30 cellular contexts compared by ENCODE assay signal in genomic region chr11:134844838-134845237, GRCh38.
"Had no signal": no experiment of that assay in that cellular context is flagged by ENCODE, and none has a peak within 500 bp of the region (broad histone marks: within the 10 kb centered on the region; RNA-seq: fewer than 3 reads in every experiment).

No MANE protein-coding gene starts in this region.

- H2AFZ ChIP-seq: parathyroid adenoma had no signal

- H3K4me1 ChIP-seq: parathyroid adenoma, psoas muscle, right lobe of liver, sigmoid colon, suprapubic skin, testis, tibial artery, transverse colon, upper lobe of left lung, vagina had no signal

- H3K27ac ChIP-seq: neutrophil, ovary, parathyroid adenoma, psoas muscle, right lobe of liver, sigmoid colon, suprapubic skin, testis, tibial artery, transverse colon, upper lobe of left lung, vagina had no signal

- H3K36me3 Mint-ChIP-seq: naive thymus-derived CD8-positive, alpha-beta T cell; natural killer cell treated with Interleukin-12 subunit alpha and Interleukin-12 subunit beta and Interleukin-15 and Interleukin-18, amount 100 ng/mL, for 72 hours; stimulated activated memory B cell treated with anti-CD40 and anti-IgM and Interleukin-4, amounts not matched to agents 10 μg/mL and 1 μg/mL and 100 μg/mL, for 72 hours had no signal

- H3K9me3 Mint-ChIP-seq: naive thymus-derived CD8-positive, alpha-beta T cell; natural killer cell treated with Interleukin-12 subunit alpha and Interleukin-12 subunit beta and Interleukin-15 and Interleukin-18, amount 100 ng/mL, for 72 hours; neural crest cell; stimulated activated memory B cell treated with anti-CD40 and anti-IgM and Interleukin-4, amounts not matched to agents 10 μg/mL and 1 μg/mL and 100 μg/mL, for 72 hours; stimulated activated naive CD8-positive, alpha-beta T cell treated with anti-CD3 and anti-CD28 coated beads, Interleukin-15, amount 100 ng/mL, for 72 hours had no signal

- DNase-seq: naive thymus-derived CD8-positive, alpha-beta T cell; nephron progenitor cell; nucleus accumbens; ovary; posterior cingulate gyrus; psoas muscle; right cardiac atrium; right lobe of liver; sigmoid colon; small intestine; stimulated activated CD4-positive, alpha-beta T cell treated with anti-CD3 and anti-CD28 coated beads, Interleukin-12 subunit alpha, Interleukin-12 subunit beta, amount 100 ng/mL, for 4 hours; stimulated activated CD4-positive, alpha-beta T cell treated with anti-CD3 and anti-CD28 coated beads, Interleukin-1b, Interleukin-23, amount 100 ng/mL, for 48 hours; stimulated activated CD4-positive, alpha-beta T cell treated with anti-CD3 and anti-CD28 coated beads, Interleukin-4, amount 100 ng/mL, for 1 hour; stimulated activated CD4-positive, alpha-beta T cell treated with anti-CD3 and anti-CD28 coated beads, Interleukin-4, amount 100 ng/mL, for 4 hours; stimulated activated CD8-positive, alpha-beta memory T cell treated with anti-CD3 and anti-CD28 coated beads, Interleukin-4, amount 100 ng/mL, for 48 hours; stimulated activated naive CD4-positive, alpha-beta T cell; stimulated activated naive CD8-positive, alpha-beta T cell treated with anti-CD3 and anti-CD28 coated beads, Interleukin-15, amount 100 ng/mL, for 72 hours; stimulated activated naive CD8-positive, alpha-beta T cell treated with anti-CD3 and anti-CD28 coated beads, Interleukin-15, Interleukin-2, amounts not matched to agents 100 U/mL and 50 U/mL, for 24 hours; substantia nigra; testis; tibial artery; transverse colon; upper lobe of left lung had no signal

- H3K4me3 ChIP-seq: ovary, psoas muscle, right lobe of liver, sigmoid colon, suprapubic skin, testis, tibial artery, transverse colon, upper lobe of left lung, vagina had no signal

- H3K4me3 Mint-ChIP-seq: naive thymus-derived CD8-positive, alpha-beta T cell; natural killer cell treated with Interleukin-12 subunit alpha and Interleukin-12 subunit beta and Interleukin-15 and Interleukin-18, amount 100 ng/mL, for 72 hours; nephron progenitor cell; neural crest cell; stimulated activated memory B cell treated with anti-CD40 and anti-IgM and Interleukin-4, amounts not matched to agents 10 μg/mL and 1 μg/mL and 100 μg/mL, for 72 hours; stimulated activated naive CD8-positive, alpha-beta T cell treated with anti-CD3 and anti-CD28 coated beads, Interleukin-15, amount 100 ng/mL, for 72 hours had no signal

- H3K27me3 ChIP-seq: neutrophil, ovary, right lobe of liver, testis, transverse colon, upper lobe of left lung, vagina had no signal

- H3K9ac ChIP-seq: parathyroid adenoma had no signal

- H3K79me2 ChIP-seq: parathyroid adenoma had no signal

- H3K36me3 ChIP-seq: neutrophil, ovary, right lobe of liver, sigmoid colon, suprapubic skin, tibial artery, transverse colon, upper lobe of left lung, vagina had no signal

- H3K9me3 ChIP-seq: neutrophil, ovary, psoas muscle, right lobe of liver, sigmoid colon, suprapubic skin, testis, tibial artery, transverse colon, upper lobe of left lung, vagina had no signal

- H3K27ac Mint-ChIP-seq: naive thymus-derived CD8-positive, alpha-beta T cell; natural killer cell treated with Interleukin-12 subunit alpha and Interleukin-12 subunit beta and Interleukin-15 and Interleukin-18, amount 100 ng/mL, for 72 hours; stimulated activated memory B cell treated with anti-CD40 and anti-IgM and Interleukin-4, amounts not matched to agents 10 μg/mL and 1 μg/mL and 100 μg/mL, for 72 hours; stimulated activated naive CD8-positive, alpha-beta T cell treated with anti-CD3 and anti-CD28 coated beads, Interleukin-15, amount 100 ng/mL, for 72 hours had no signal

- ATAC-seq: naive thymus-derived CD8-positive, alpha-beta T cell; psoas muscle; right cardiac atrium; right lobe of liver; stimulated activated memory B cell treated with anti-CD40 and anti-IgM and Interleukin-4, amounts not matched to agents 10 μg/mL and 1 μg/mL and 100 μg/mL, for 72 hours; stimulated activated naive CD8-positive, alpha-beta T cell treated with anti-CD3 and anti-CD28 coated beads, Interleukin-15, amount 100 ng/mL, for 72 hours; stimulated activated naive CD8-positive, alpha-beta T cell treated with anti-CD3 and anti-CD28 coated beads, Interleukin-15, Interleukin-2, amounts not matched to agents 100 U/mL and 50 U/mL, for 24 hours had no signal

- H3K4me1 Mint-ChIP-seq: naive thymus-derived CD8-positive, alpha-beta T cell; neural crest cell; stimulated activated memory B cell treated with anti-CD40 and anti-IgM and Interleukin-4, amounts not matched to agents 10 μg/mL and 1 μg/mL and 100 μg/mL, for 72 hours; stimulated activated naive CD8-positive, alpha-beta T cell treated with anti-CD3 and anti-CD28 coated beads, Interleukin-15, amount 100 ng/mL, for 72 hours had no signal
